11 cellular contexts compared by ENCODE assay signal in the genomic region with DNA sequence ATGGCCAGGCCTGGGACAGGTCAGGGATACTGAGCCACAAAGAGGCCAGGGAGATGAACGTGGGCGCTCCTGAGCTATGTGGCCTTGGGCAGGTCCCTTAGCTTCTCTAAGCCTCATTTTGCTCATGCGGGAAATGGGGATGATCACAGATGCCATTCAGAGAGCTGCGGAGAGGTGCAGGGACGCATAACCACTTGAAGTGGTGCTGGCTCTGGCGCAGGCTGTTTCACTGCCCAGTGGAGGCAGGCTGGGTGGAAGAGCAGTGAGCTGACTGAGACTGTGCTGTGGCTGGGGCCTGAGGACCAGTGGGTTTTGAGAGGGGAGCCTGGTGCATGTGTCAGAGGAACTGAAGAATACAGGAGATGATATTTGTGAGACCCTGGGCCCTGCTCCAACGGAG. TPM values are rescaled to one million over a fixed set of nuclear protein-coding genes. Genes with fewer than 3 reads are reported as not detected.
DNase-seq lines count a peak whose midpoint lies in the region; ATAC-seq and TF ChIP-seq lines count a peak whose summit lies in the region.
"Had no signal": no experiment of that assay in that cellular context is flagged by ENCODE, and none has a peak within 500 bp of the region (broad histone marks: within the 10 kb centered on the region; RNA-seq: fewer than 3 reads in every experiment).

No MANE protein-coding gene starts in this region.

- H3K9me3 Mint-ChIP-seq in CD4-positive, alpha-beta memory T cell, result no peaks in the 10 kb centered on the region
- H3K9me3 Mint-ChIP-seq in endodermal cell, result no peaks in the 10 kb centered on the region

- H3K9me2 ChIP-seq in MM.1S (replicated peaks; ENCODE audit: insufficient read depth, low read length), result no peaks in the 10 kb centered on the region

- peak overlapping the region in 1 of 7 donors; percentile 40 for H3K27ac Mint-ChIP-seq in CD4-positive, alpha-beta memory T cell
- H3K27ac Mint-ChIP-seq in endodermal cell, result peak overlapping the region; percentile 46

- H3K27ac ChIP-seq in CD4-positive, alpha-beta memory T cell (ENCODE audit: low read depth, low read length), result no peak overlapping the region
- H3K27ac ChIP-seq in MM.1S (ENCODE audit: low read length), result peak overlapping the region; percentile 97; the same call in 1 of the 2 replicates
- H3K27ac ChIP-seq in endodermal cell (ENCODE audit: low read depth, low read length), result peak overlapping the region; percentile 34
- peak overlapping the region; percentile 27 for H3K27ac ChIP-seq in rectal smooth muscle tissue (ENCODE audit: low read depth, low read length)

- H3K4me3 Mint-ChIP-seq in CD4-positive, alpha-beta memory T cell, result peak overlapping the region in 6 of 8 donors; percentile 5 to 80 (median 44)
- no peak overlapping the region for H3K4me3 Mint-ChIP-seq in endodermal cell

- TF ChIP-seq CTCF in MM.1S (IDR thresholded peaks at IDR 0.05; ENCODE audit: low read length), result no peak
- no peak for TF ChIP-seq CTCF in endodermal cell (conservative IDR thresholded peaks at IDR 0.05)

- H3K9ac ChIP-seq in MM.1S (ENCODE audit: low read length) (no peak overlapping the region), endodermal cell (ENCODE audit: extremely low read depth, low read length, poor library complexity, severe bottlenecking) (no peak overlapping the region), rectal smooth muscle tissue (ENCODE audit: low read length) (no peak overlapping the region)

- peaks cover 43% of the 10 kb centered on the region for H3K4me1 ChIP-seq in CD4-positive, alpha-beta memory T cell (ENCODE audit: insufficient read depth, low read length)
- H3K4me1 ChIP-seq in MM.1S (ENCODE audit: low read length), result peaks cover 24% of the 10 kb centered on the region
- no peaks in the 10 kb centered on the region for H3K4me1 ChIP-seq in endodermal cell (ENCODE audit: control insufficient read depth, insufficient read depth, low read length)
- peaks cover 17% of the 10 kb centered on the region for H3K4me1 ChIP-seq in rectal smooth muscle tissue (ENCODE audit: control insufficient read depth, insufficient read depth, low read length)

- no peak for ATAC-seq in GM18858 (IDR thresholded peaks at IDR 0.05; ENCODE audit: unreplicated experiment)
- ATAC-seq in HG03045 (IDR thresholded peaks at IDR 0.05; ENCODE audit: unreplicated experiment), result no peak

- no peak for DNase-seq in CD4-positive, alpha-beta memory T cell
- DNase-seq in MM.1S, result no peak
- DNase-seq in endodermal cell, result no peak
- no peak for DNase-seq in NCI-H345 (lab: John Stamatoyannopoulos, UW)
- no peak for DNase-seq in KG1 (lab: John Stamatoyannopoulos, UW)
- DNase-seq: Kasumi-1, NCI-H510A, transverse colon had no signal

- H3K27me3 ChIP-seq in CD4-positive, alpha-beta memory T cell (ENCODE audit: insufficient read depth, low read length), result no peaks in the 10 kb centered on the region
- H3K27me3 ChIP-seq in MM.1S (replicated peaks; ENCODE audit: insufficient read depth, low read length), result no peaks in the 10 kb centered on the region
- no peaks in the 10 kb centered on the region for H3K27me3 ChIP-seq in endodermal cell (ENCODE audit: control insufficient read depth, insufficient read depth, low read length, poor library complexity, severe bottlenecking)
- no peaks in the 10 kb centered on the region for H3K27me3 ChIP-seq in rectal smooth muscle tissue (ENCODE audit: control insufficient read depth, insufficient read depth, low read length)
- H3K27me3 ChIP-seq: transverse colon had no signal

- POLR2A ChIA-PET in CD4-positive, alpha-beta memory T cell (lab: Charles Lee; ENCODE audit: partially characterized antibody), result interaction anchor here (1.2 kb wide), 1 partner anchor 20 kb away, joined by 3 read pairs; no protein-coding TSS in a partner anchor

- intact Hi-C loops in CD4-positive, alpha-beta memory T cell (cut with micrococcal nuclease), result no loop called here

- H3K4me3 ChIP-seq in CD4-positive, alpha-beta memory T cell (ENCODE audit: low read length in 2 of 2), result no peak overlapping the region
- H3K4me3 ChIP-seq in MM.1S (ENCODE audit: low read length) (no peak overlapping the region), endodermal cell (ENCODE audit: low read length) (no peak overlapping the region), rectal smooth muscle tissue (ENCODE audit: low read length) (no peak overlapping the region)
- H3K4me3 ChIP-seq: transverse colon had no signal

- H3F3A ChIP-seq in MM.1S (ENCODE audit: insufficient read depth, low read length), result peaks cover 52% of the 10 kb centered on the region

- no peaks in the 10 kb centered on the region for H3K27me3 Mint-ChIP-seq in CD4-positive, alpha-beta memory T cell
- no peaks in the 10 kb centered on the region for H3K27me3 Mint-ChIP-seq in endodermal cell (ENCODE audit: insufficient read depth)

- H3K36me3 Mint-ChIP-seq in CD4-positive, alpha-beta memory T cell, result no peaks in the 10 kb centered on the region
- peaks cover 5% of the 10 kb centered on the region for H3K36me3 Mint-ChIP-seq in endodermal cell (ENCODE audit: low read depth)

- no peak overlapping the region for H2AFZ ChIP-seq in MM.1S (ENCODE audit: low read length)

- CTCF ChIA-PET in CD4-positive, alpha-beta memory T cell (lab: Charles Lee; ENCODE audit: partially characterized antibody), result interaction anchor here (1.2 to 4.4 kb wide), 4 partner anchors 31 to 241 kb away, joined by 3 to 16 read pairs (median 4); no protein-coding TSS in a partner anchor

- no peak overlapping the region for H3K4me2 ChIP-seq in MM.1S (ENCODE audit: low read depth, low read length)

- WGBS in endodermal cell (ENCODE audit: insufficient coverage in 1 of 2, insufficient read length in 1 of 2), 2 experiments, result 91 to 100% methylated on average over 4 to 7 of the region's 7 CpGs

- H3K79me2 ChIP-seq in MM.1S (ENCODE audit: low read length), result peaks cover 87% of the 10 kb centered on the region

- no peaks in the 10 kb centered on the region for H3K9me3 ChIP-seq in CD4-positive, alpha-beta memory T cell (ENCODE audit: control insufficient read depth in 1 of 2, low read length in 2 of 2)
- H3K9me3 ChIP-seq in MM.1S (replicated peaks; ENCODE audit: insufficient read depth, low read length) (no peaks in the 10 kb centered on the region), endodermal cell (ENCODE audit: control insufficient read depth, low read length) (no peaks in the 10 kb centered on the region)
- H3K9me3 ChIP-seq: transverse colon had no signal

- no peaks in the 10 kb centered on the region; the same call in 1 of the 2 replicates for H4K20me1 ChIP-seq in MM.1S (ENCODE audit: insufficient read depth, low read length)

- H3K36me3 ChIP-seq in CD4-positive, alpha-beta memory T cell (ENCODE audit: insufficient read depth, low read length), result no peaks in the 10 kb centered on the region
- H3K36me3 ChIP-seq in MM.1S (replicated peaks; ENCODE audit: insufficient read depth, low read length) (no peaks in the 10 kb centered on the region), endodermal cell (ENCODE audit: control insufficient read depth, insufficient read depth, low read length) (no peaks in the 10 kb centered on the region), rectal smooth muscle tissue (ENCODE audit: control insufficient read depth, insufficient read depth, low read length) (no peaks in the 10 kb centered on the region)
- H3K36me3 ChIP-seq: transverse colon had no signal

- H3K4me1 Mint-ChIP-seq in CD4-positive, alpha-beta memory T cell, result peaks cover 14 to 52% (median 31%) of the 10 kb centered on the region in 4 donors
- peaks cover 38% of the 10 kb centered on the region for H3K4me1 Mint-ChIP-seq in endodermal cell

RNA-seq across cellular contexts. Expression of a gene that starts 18.4 kb away (rescaled TPM):
- 1 to 10 TPM; 1.6 to 3.6 TPM for total RNA-seq in CD4-positive, alpha-beta memory T cell
- 1 to 10 TPM; 2.7 to 5.5 TPM for polyA plus RNA-seq in CD4-positive, alpha-beta memory T cell
- total RNA-seq in endodermal cell, result 10 to 100 TPM; 50.5 to 67.9 TPM
- 107 TPM for polyA plus RNA-seq in endodermal cell (2013, experiment 1 of 2)
- polyA plus RNA-seq in endodermal cell (2013, experiment 2 of 2), result 113 TPM

Comparison
In these comparisons a context has a peak if more than half of its experiments do, and no peak if none do; other contexts are left out.
1. RNA of a gene that starts 18.4 kb away (total RNA-seq): 50.5 to 67.9 TPM in endodermal cell; 1.6 to 3.6 TPM in CD4-positive, alpha-beta memory T cell; every median in the first group is over 10 times any median in the second.